In the genomic region with DNA sequence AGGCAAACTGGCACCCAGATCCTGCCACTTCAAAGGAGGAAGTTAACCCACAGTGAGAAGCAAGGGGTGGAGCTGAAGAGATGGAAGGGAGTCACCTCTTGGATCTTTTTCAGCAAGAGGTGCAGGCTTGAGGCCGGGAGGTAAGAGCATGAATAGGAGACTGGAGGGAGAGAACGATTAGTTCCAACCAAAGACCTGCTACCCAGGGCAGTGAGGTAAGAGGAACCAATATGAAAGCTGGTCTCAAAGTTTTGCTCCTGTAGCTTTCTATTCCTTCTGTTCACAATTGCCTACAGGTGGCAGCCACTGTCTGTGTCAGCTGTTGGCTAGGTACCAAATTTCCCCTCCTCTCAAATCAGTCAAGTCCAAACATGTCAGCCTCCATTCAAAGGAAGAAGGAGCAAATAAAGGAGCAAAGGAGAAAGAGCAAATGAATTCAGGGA, we compare ENCODE assay signal across 9 cellular contexts. TPM values are rescaled to one million over a fixed set of nuclear protein-coding genes. Genes with fewer than 3 reads are reported as not detected.
A peak's percentile ranks its signal among the peaks of the same experiment; 100 is the strongest.
DNase-seq lines count a peak whose midpoint lies in the region; ATAC-seq and TF ChIP-seq lines count a peak whose summit lies in the region.
"Had no signal": no experiment of that assay in that cellular context is flagged by ENCODE, and none has a peak within 500 bp of the region (broad histone marks: within the 10 kb centered on the region; RNA-seq: fewer than 3 reads in every experiment).

No MANE protein-coding gene starts in this region.

- H3K4me3 Mint-ChIP-seq in mesothelial cell of epicardium = no peak overlapping the region
- no peak overlapping the region for H3K4me3 Mint-ChIP-seq in glutamatergic neuron (ENCODE audit: unreplicated experiment)
- H3K4me3 Mint-ChIP-seq: nephron had no signal

- peaks cover 2% of the 10 kb centered on the region for H3K27me3 Mint-ChIP-seq in mesothelial cell of epicardium (ENCODE audit: low read depth)
- no peaks in the 10 kb centered on the region for H3K27me3 Mint-ChIP-seq in glutamatergic neuron (ENCODE audit: unreplicated experiment)

- H3K4me1 Mint-ChIP-seq in mesothelial cell of epicardium (peaks cover 34% of the 10 kb centered on the region), glutamatergic neuron (ENCODE audit: low read depth, unreplicated experiment) (peaks cover 21% of the 10 kb centered on the region)

- peak; percentile 58 for ATAC-seq in HG02610 (IDR thresholded peaks at IDR 0.05; ENCODE audit: unreplicated experiment)

- H3K4me3 ChIP-seq in epithelial cell of esophagus (ENCODE audit: low read length) = no peak overlapping the region

- peak; percentile 72 for DNase-seq in DMS53 (lab: John Stamatoyannopoulos, UW)
- peak; percentile 96 for DNase-seq in NCI-H69 (lab: John Stamatoyannopoulos, UW)
- peak; percentile 91 for DNase-seq in epithelial cell of esophagus (ENCODE audit: low read depth)
- DNase-seq in mesothelial cell of epicardium (ENCODE audit: low spot score in 2 of 2, unreplicated experiment in 2 of 2) = no peak
- DNase-seq in posterior vena cava (ENCODE audit: low spot score) = no peak
- no peak for DNase-seq in glutamatergic neuron
- DNase-seq in GF-D8 (lab: John Stamatoyannopoulos, UW) = no peak

- H3K27ac Mint-ChIP-seq in mesothelial cell of epicardium (no peak overlapping the region), glutamatergic neuron (ENCODE audit: unreplicated experiment) (no peak overlapping the region)
- H3K27ac Mint-ChIP-seq: nephron had no signal

- TF ChIP-seq CTCF in epithelial cell of esophagus (IDR thresholded peaks at IDR 0.05; ENCODE audit: insufficient read depth, low read depth, low read length, missing control alignments) (peak; percentile 30), mesothelial cell of epicardium (IDR thresholded peaks at IDR 0.05; ENCODE audit: unreplicated experiment) (no peak), glutamatergic neuron (IDR thresholded peaks at IDR 0.05; ENCODE audit: partially characterized antibody, unreplicated experiment) (no peak)

- intact Hi-C loops in posterior vena cava (cut with DNase I) = no loop called here

- no peaks in the 10 kb centered on the region for H3K9me3 Mint-ChIP-seq in mesothelial cell of epicardium
- no peaks in the 10 kb centered on the region for H3K9me3 Mint-ChIP-seq in glutamatergic neuron (ENCODE audit: unreplicated experiment)
- H3K9me3 Mint-ChIP-seq: nephron had no signal

- H3K36me3 Mint-ChIP-seq in mesothelial cell of epicardium (no peaks in the 10 kb centered on the region), glutamatergic neuron (ENCODE audit: unreplicated experiment) (no peaks in the 10 kb centered on the region)

RNA-seq across cellular contexts. Expression of a gene that starts 14.9 kb away (rescaled TPM):
- total RNA-seq in mesothelial cell of epicardium (0.31 to 0.47 TPM in 2 of 3 replicates, not detected in the other), posterior vena cava (under 1 TPM in 1 of 2 donors, not detected in 1; 0.33 TPM), glutamatergic neuron (ENCODE audit: unreplicated experiment) (0.74 TPM)

RNA-seq across cellular contexts. Expression of a gene that starts 18.7 kb away (rescaled TPM):
- total RNA-seq in mesothelial cell of epicardium = 0.22 to 0.59 TPM (median 0.27 TPM) in 3 replicates
- 1 to 10 TPM in 1 of 2 donors, under 1 TPM in 1; 0.28 to 1.0 TPM for total RNA-seq in posterior vena cava
- total RNA-seq in glutamatergic neuron (ENCODE audit: unreplicated experiment) = 0.64 TPM

RNA-seq across cellular contexts. Expression of a gene that starts 24.9 kb away (rescaled TPM):
- total RNA-seq in mesothelial cell of epicardium = 19.1 to 19.6 TPM (median 19.2 TPM) in 3 replicates
- 1 to 10 TPM; 4.8 to 5.6 TPM for total RNA-seq in posterior vena cava
- total RNA-seq in glutamatergic neuron (ENCODE audit: unreplicated experiment) = 23.5 TPM

RNA-seq across cellular contexts. Expression of a gene that starts 47.3 kb away (rescaled TPM):
- 19.7 to 23.2 TPM (median 21.8 TPM) in 3 replicates for total RNA-seq in mesothelial cell of epicardium
- 10 to 100 TPM in 1 of 2 donors, 1 to 10 TPM in 1; 8.8 to 12.4 TPM for total RNA-seq in posterior vena cava
- 11.5 TPM for total RNA-seq in glutamatergic neuron (ENCODE audit: unreplicated experiment)

RNA-seq across cellular contexts. Expression of a gene that starts 57.7 kb away (rescaled TPM):
- total RNA-seq in mesothelial cell of epicardium = 52.7 to 53.7 TPM (median 52.9 TPM) in 3 replicates
- 10 to 100 TPM; 27.0 to 36.3 TPM for total RNA-seq in posterior vena cava
- total RNA-seq in glutamatergic neuron (ENCODE audit: unreplicated experiment) = 20.0 TPM

Comparison
In these comparisons a context has a peak if more than half of its experiments do, and no peak if none do; other contexts are left out.
1. DNase-seq: peak in DMS53 (single experiment), NCI-H69 (single experiment) and epithelial cell of esophagus (single experiment); none in mesothelial cell of epicardium (0 of 2), posterior vena cava (single experiment), glutamatergic neuron (single experiment) and GF-D8 (single experiment).